In the genomic region with DNA sequence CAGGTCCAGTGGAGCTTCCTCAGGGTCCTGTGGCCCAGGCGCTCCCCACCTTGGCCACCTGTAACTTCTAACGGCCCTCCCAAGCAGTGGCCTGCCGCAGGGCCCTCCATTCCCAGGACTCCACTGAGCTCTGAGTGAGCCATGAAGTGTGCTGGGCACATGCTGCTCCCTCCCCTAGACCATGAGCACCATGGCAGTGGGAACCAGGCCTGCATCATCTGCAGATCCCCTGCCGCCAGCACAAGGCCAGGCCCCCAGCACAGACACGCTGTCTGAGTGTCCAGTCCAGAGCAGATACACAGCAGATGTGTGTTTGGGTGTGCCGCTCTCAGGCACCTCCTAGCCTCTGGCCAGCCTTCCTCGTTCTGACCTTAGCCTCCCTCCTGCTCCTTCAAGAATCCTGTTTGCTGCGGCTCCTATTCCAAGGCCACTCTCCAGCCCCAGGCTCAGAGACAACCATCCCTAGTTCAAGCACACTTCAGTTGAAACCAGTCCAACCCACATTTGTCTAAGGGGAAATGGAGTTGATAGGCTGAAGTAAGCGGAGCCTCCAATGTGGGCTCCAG, we compare ENCODE assay signal across 1 cellular context.
TF ChIP-seq lines count a peak whose summit lies in the region.

No MANE protein-coding gene starts in this region.

TF ChIP-seq in H1, 55 proteins besides CTCF, POLR2A, EP300 and RAD21:
- TF ChIP-seq ZNF274 (IDR thresholded peaks at IDR 0.05; ENCODE audit: borderline replicate concordance, extremely low read depth, low read length) (no peak), RXRA (IDR thresholded peaks at IDR 0.05; ENCODE audit: insufficient read depth, low read depth, low read length) (no peak), CHD2 (IDR thresholded peaks at IDR 0.05; ENCODE audit: low read length) (no peak)
TF ChIP-seq in H1: peak in this region for 0.
